ENCODE assay signal across 8 cellular contexts in genomic region chr9:96071245-96072124, GRCh38.
DNase-seq lines count a peak whose midpoint lies in the region; ATAC-seq lines count a peak whose summit lies in the region.

No MANE protein-coding gene starts in this region.

- ATAC-seq in HG02759 (IDR thresholded peaks at IDR 0.05; ENCODE audit: unreplicated experiment) = peak; percentile 47

- DNase-seq in NCI-H748 (lab: John Stamatoyannopoulos, UW; ENCODE audit: unreplicated experiment) = peak; percentile 20
- no peak for DNase-seq in NCI-H748 treated with DMSO at 0.1 percent for 48 hours (lab: John Stamatoyannopoulos, UW)
- peak; percentile 27 for DNase-seq in activated naive CD4-positive, alpha-beta T cell treated with anti-CD3 and anti-CD28 coated beads, Interleukin-2, amount 50 U/mL, for 16 hours
- DNase-seq in iPS-NIHi7 (ENCODE audit: extremely low spot score) = peak; percentile 76
- no peak for DNase-seq in ureter (ENCODE audit: low spot score)
- DNase-seq in NCI-H526 treated with DMSO at 0.1 percent for 48 hours (lab: John Stamatoyannopoulos, UW) = no peak
- DNase-seq in activated gamma-delta T cell (lab: John Stamatoyannopoulos, UW) = no peak

Comparison
In these comparisons a context has a peak if more than half of its experiments do, and no peak if none do; other contexts are left out.
1. DNase-seq: peak in NCI-H748 (single experiment), activated naive CD4-positive, alpha-beta T cell treated with anti-CD3 and anti-CD28 coated beads, Interleukin-2, amount 50 U/mL, for 16 hours (single experiment) and iPS-NIHi7 (single experiment); none in NCI-H748 treated with DMSO at 0.1 percent for 48 hours (single experiment), ureter (single experiment), NCI-H526 treated with DMSO at 0.1 percent for 48 hours (single experiment) and activated gamma-delta T cell (single experiment).